In genomic region chr4:127586922-127587571, GRCh38 we compare ENCODE assay signal across 8 cellular contexts. TPM values are rescaled to one million over a fixed set of nuclear protein-coding genes. Genes with fewer than 3 reads are reported as not detected.
A peak's percentile ranks its signal among the peaks of the same experiment; 100 is the strongest.
DNase-seq lines count a peak whose midpoint lies in the region; ATAC-seq and TF ChIP-seq lines count a peak whose summit lies in the region.

No MANE protein-coding gene starts in this region.

- ATAC-seq in GM18861 (IDR thresholded peaks at IDR 0.05; ENCODE audit: unreplicated experiment): peak; percentile 97
- peak; percentile 100 for ATAC-seq in HG02943 (IDR thresholded peaks at IDR 0.05; ENCODE audit: low read depth, unreplicated experiment)

- in situ Hi-C loops in astrocyte of the cerebellum (cut with HindIII; ENCODE audit: low sequenced_read_pairs): no loop called here

- DNase-seq in CD1c-positive myeloid dendritic cell (ENCODE audit: extremely low spot score) (peak; percentile 22), NCI-H1694 (lab: John Stamatoyannopoulos, UW) (peak; percentile 4), astrocyte of the cerebellum (ENCODE audit: low read depth) (peak; percentile 20), left kidney (ENCODE audit: low read depth, low spot score) (peak; percentile 49), SHP77 treated with DMSO at 0.1 percent for 48 hours (lab: John Stamatoyannopoulos, UW) (no peak), lower leg skin (ENCODE audit: low spot score in 2 of 2) (no peak)

- no peak for TF ChIP-seq POLR2A in lower leg skin (IDR thresholded peaks at IDR 0.05)

- intact Hi-C loops in lower leg skin (cut with DNase I; ENCODE audit: low total_unique reads): no loop called here

- 3 to 11% methylated on average over 1 of the region's 1 CpG for WGBS in lower leg skin, 2 donors

- H3K4me3 ChIP-seq in astrocyte of the cerebellum (ENCODE audit: low read depth, low read length) (no peak overlapping the region), lower leg skin (ENCODE audit: low read depth, poor library complexity, severe bottlenecking) (no peak overlapping the region)

- TF ChIP-seq CTCF in astrocyte of the cerebellum (IDR thresholded peaks at IDR 0.05; ENCODE audit: low read depth, low read length, missing control alignments) (peak; percentile 89), lower leg skin (IDR thresholded peaks at IDR 0.05) (no peak)

RNA-seq across cellular contexts. Expression of gene INTU, which starts 45.7 kb away (rescaled TPM):
- total RNA-seq in lower leg skin: 1 to 10 TPM; 4.1 to 8.1 (median 5.1) TPM

Comparison
In these comparisons a context has a peak if more than half of its experiments do, and no peak if none do; other contexts are left out.
1. DNase-seq: peak in CD1c-positive myeloid dendritic cell (single experiment), NCI-H1694 (single experiment), astrocyte of the cerebellum (single experiment) and left kidney (single experiment); none in SHP77 treated with DMSO at 0.1 percent for 48 hours (single experiment) and lower leg skin (0 of 2).